In genomic region chr6:159973406-159973805, GRCh38 we compare ENCODE assay signal across 13 cellular contexts. TPM values are rescaled to one million over a fixed set of nuclear protein-coding genes. Genes with fewer than 3 reads are reported as not detected.
A peak's percentile ranks its signal among the peaks of the same experiment; 100 is the strongest.
DNase-seq lines count a peak whose midpoint lies in the region; ATAC-seq and TF ChIP-seq lines count a peak whose summit lies in the region.
"Had no signal": no experiment of that assay in that cellular context is flagged by ENCODE, and none has a peak within 500 bp of the region (broad histone marks: within the 10 kb centered on the region; RNA-seq: fewer than 3 reads in every experiment).

No MANE protein-coding gene starts in this region.

- H4K5ac ChIP-seq in H9 (ENCODE audit: insufficient read length, low read depth, low read length): no peak overlapping the region

- no peaks in the 10 kb centered on the region for H3K79me1 ChIP-seq in H9 (ENCODE audit: insufficient read depth, low read depth, low read length, poor library complexity, severe bottlenecking)

- peak overlapping the region; percentile 64 for H3K27ac Mint-ChIP-seq in activated T-cell treated with anti-CD3 and anti-CD28 coated beads, Interleukin-2, amount 50 U/mL, for 72 hours
- H3K27ac Mint-ChIP-seq in effector memory CD8-positive, alpha-beta T cell: peak overlapping the region; percentile 76 to 84
- H3K27ac Mint-ChIP-seq in H9: no peak overlapping the region
- H3K27ac Mint-ChIP-seq: activated B cell treated with CpG ODN at 0.5 μM for 24 hours had no signal

- H2BK12ac ChIP-seq in H9 (ENCODE audit: insufficient read length, low read depth, low read length): no peak overlapping the region

- POLR2A ChIA-PET in PC-3 (lab: Charles Lee; ENCODE audit: unreplicated experiment): no interaction called here

- H3K9me3 Mint-ChIP-seq in activated T-cell treated with anti-CD3 and anti-CD28 coated beads, Interleukin-2, amount 50 U/mL, for 72 hours: no peaks in the 10 kb centered on the region
- H3K9me3 Mint-ChIP-seq in effector memory CD8-positive, alpha-beta T cell: no peaks in the 10 kb centered on the region
- H3K9me3 Mint-ChIP-seq in H9: no peaks in the 10 kb centered on the region
- H3K9me3 Mint-ChIP-seq: activated B cell treated with CpG ODN at 0.5 μM for 24 hours had no signal

- no peak for TF ChIP-seq CTCF in PC-3 (conservative IDR thresholded peaks at IDR 0.05; ENCODE audit: low read depth, low read length)
- no peak for TF ChIP-seq CTCF in spleen (IDR thresholded peaks at IDR 0.05 in 8 of 11, conservative IDR thresholded peaks at IDR 0.05 in 3 of 11)
- no peak for TF ChIP-seq CTCF in H9 (conservative IDR thresholded peaks at IDR 0.05)

- H3K36me3 Mint-ChIP-seq in activated T-cell treated with anti-CD3 and anti-CD28 coated beads, Interleukin-2, amount 50 U/mL, for 72 hours (ENCODE audit: insufficient read depth in 2 of 2): peaks cover 0 to 2% of the 10 kb centered on the region in 2 donors
- peaks cover 17% of the 10 kb centered on the region for H3K36me3 Mint-ChIP-seq in effector memory CD8-positive, alpha-beta T cell (ENCODE audit: insufficient read depth)
- no peaks in the 10 kb centered on the region; a peak in 2 of 7 replicates for H3K36me3 Mint-ChIP-seq in H9 (ENCODE audit: insufficient read depth in 1 of 3, low read depth in 3 of 3)

- intact Hi-C loops in PC-3 (cut with micrococcal nuclease): loop anchor here (5.0 kb wide), 1 partner anchor 69 kb away; no protein-coding TSS in a partner anchor
- intact Hi-C loops in spleen (cut with DNase I; ENCODE audit: low total_unique reads): loop anchor here (10.0 kb wide), 1 partner anchor 51 kb away; no protein-coding TSS in a partner anchor

- no peak overlapping the region for H2BK5ac ChIP-seq in H9 (ENCODE audit: insufficient read length, low read length)

- H2BK15ac ChIP-seq in H9 (ENCODE audit: low read depth, low read length): no peak overlapping the region

- no peaks in the 10 kb centered on the region for H3K9me3 ChIP-seq in PC-3 (ENCODE audit: low read length)
- no peaks in the 10 kb centered on the region for H3K9me3 ChIP-seq in spleen
- H3K9me3 ChIP-seq in H9 (ENCODE audit: control insufficient read depth, low read depth, low read length): no peaks in the 10 kb centered on the region
- no peaks in the 10 kb centered on the region for H3K9me3 ChIP-seq in GM23248 (ENCODE audit: low read depth)
- H3K9me3 ChIP-seq: tibial artery had no signal

- WGBS in spleen, 5 donors: 42 to 71% (median 62%) methylated on average over 2 of the region's 2 CpGs
- no CpG with 5 or more reads among the region's 2 CpGs for WGBS in H9 (ENCODE audit: extremely low coverage, insufficient read length, low lambda C conversion rate)
- WGBS in GM23248 (ENCODE audit: low coverage in 1 of 2, low lambda C conversion rate in 2 of 2, missing lambda C conversion rate in 2 of 2), 2 experiments: 3 to 6% methylated on average over 2 of the region's 2 CpGs

- H3F3A ChIP-seq in PC-3 (ENCODE audit: low read length, unreplicated experiment): no peaks in the 10 kb centered on the region
- H3F3A ChIP-seq in GM23248 (ENCODE audit: insufficient read depth): peaks cover 23% of the 10 kb centered on the region

- H3K4me3 Mint-ChIP-seq in activated T-cell treated with anti-CD3 and anti-CD28 coated beads, Interleukin-2, amount 50 U/mL, for 72 hours: peak overlapping the region; percentile 53 to 79
- H3K4me3 Mint-ChIP-seq in effector memory CD8-positive, alpha-beta T cell: peak overlapping the region; percentile 21 to 47
- no peak overlapping the region for H3K4me3 Mint-ChIP-seq in H9
- H3K4me3 Mint-ChIP-seq: activated B cell treated with CpG ODN at 0.5 μM for 24 hours had no signal

- H3K27ac ChIP-seq in PC-3 (ENCODE audit: low read length) (peak overlapping the region; percentile 12; the same call in 1 of the 2 replicates), spleen (peak overlapping the region in 7 of 8 donors; percentile 13 to 72 (median 53)), H9 (ENCODE audit: insufficient read length, low read depth, low read length) (no peak overlapping the region), GM23248 (no peak overlapping the region)
- H3K27ac ChIP-seq: tibial artery had no signal

- no peak overlapping the region for H2BK120ac ChIP-seq in H9 (ENCODE audit: low read depth, low read length, poor library complexity, severe bottlenecking)

- no peak overlapping the region for H4K91ac ChIP-seq in H9 (ENCODE audit: insufficient read length, low read depth, low read length)

- H3K9me2 ChIP-seq in PC-3 (replicated peaks; ENCODE audit: low read length): no peaks in the 10 kb centered on the region
- no peaks in the 10 kb centered on the region for H3K9me2 ChIP-seq in GM23248 (ENCODE audit: insufficient read depth)

- in situ Hi-C loops in GM23248 (cut with MboI): no loop called here

- CTCF ChIA-PET in PC-3 (lab: Charles Lee): no interaction called here

- no peaks in the 10 kb centered on the region for H3K27me3 Mint-ChIP-seq in activated T-cell treated with anti-CD3 and anti-CD28 coated beads, Interleukin-2, amount 50 U/mL, for 72 hours (ENCODE audit: low read depth)
- H3K27me3 Mint-ChIP-seq in effector memory CD8-positive, alpha-beta T cell: no peaks in the 10 kb centered on the region
- H3K27me3 Mint-ChIP-seq in H9 (ENCODE audit: low read depth): peaks cover 1% of the 10 kb centered on the region
- H3K27me3 Mint-ChIP-seq: activated B cell treated with CpG ODN at 0.5 μM for 24 hours had no signal

- peaks cover 11% of the 10 kb centered on the region; the same call in 1 of the 2 replicates for H4K20me1 ChIP-seq in PC-3 (ENCODE audit: low read length)
- no peaks in the 10 kb centered on the region for H4K20me1 ChIP-seq in H9 (ENCODE audit: control insufficient read depth, insufficient read depth, insufficient read length)
- H4K20me1 ChIP-seq in GM23248 (ENCODE audit: insufficient read depth): peaks cover 13% of the 10 kb centered on the region; the same call in 1 of the 2 replicates

- H3K23me2 ChIP-seq in H9 (ENCODE audit: insufficient read length, low read depth, low read length, poor library complexity, severe bottlenecking): peaks cover 2% of the 10 kb centered on the region

- H3K27me3 ChIP-seq in PC-3 (ENCODE audit: low read length) (no peaks in the 10 kb centered on the region), spleen (replicated peaks in 1 of 7) (no peaks in the 10 kb centered on the region), H9 (ENCODE audit: insufficient read depth, low read length) (no peaks in the 10 kb centered on the region), GM23248 (replicated peaks; ENCODE audit: insufficient read depth) (no peaks in the 10 kb centered on the region)
- H3K27me3 ChIP-seq: dorsolateral prefrontal cortex, tibial artery had no signal

- BruUV-seq in PC-3 (replicated peaks; lab: Mats Ljungman, UMichigan): no TSS peak

- H3K14ac ChIP-seq in H9 (ENCODE audit: insufficient read depth, low read length): no peak overlapping the region

- no peak for TF ChIP-seq POLR2A in spleen (IDR thresholded peaks at IDR 0.05)

- H3K4me2 ChIP-seq in PC-3 (ENCODE audit: low read length) (peak overlapping the region; percentile 6; the same call in 1 of the 2 replicates), H9 (ENCODE audit: insufficient read depth, insufficient read length, low read length) (no peak overlapping the region), GM23248 (ENCODE audit: unreplicated experiment) (no peak overlapping the region)

- H2AFZ ChIP-seq in PC-3 (ENCODE audit: low read length) (no peak overlapping the region), H9 (ENCODE audit: low read length) (no peak overlapping the region), GM23248 (no peak overlapping the region)

- no peak overlapping the region for H3K9ac ChIP-seq in PC-3 (ENCODE audit: low read length)
- H3K9ac ChIP-seq in H9 (ENCODE audit: extremely low read depth, insufficient read length, low read length): no peak overlapping the region
- no peak overlapping the region for H3K9ac ChIP-seq in GM23248

- H3K23ac ChIP-seq in H9 (ENCODE audit: insufficient read length, low read depth, low read length): no peak overlapping the region

- no peak overlapping the region for H2AK5ac ChIP-seq in H9 (ENCODE audit: insufficient read length, low read length)

- no peak overlapping the region for H3K18ac ChIP-seq in H9 (ENCODE audit: insufficient read length, low read depth, low read length)

- DNase-seq in activated T-cell treated with anti-CD3 and anti-CD28 coated beads, Interleukin-2, amount 50 U/mL, for 72 hours: no peak
- no peak for DNase-seq in activated T-cell treated with anti-CD3 and anti-CD28 coated beads, Interleukin-2, amount 50 U/mL, for 1 hour
- DNase-seq in PC-3: no peak
- no peak for DNase-seq in effector memory CD8-positive, alpha-beta T cell
- no peak for DNase-seq in spleen
- no peak for DNase-seq in SW 1271 (lab: John Stamatoyannopoulos, UW)
- no peak for DNase-seq in H9
- no peak for DNase-seq in GM23248
- DNase-seq: activated B cell treated with CpG ODN at 0.5 μM for 24 hours, dorsolateral prefrontal cortex, glutamatergic neuron, KG1, tibial artery had no signal

- H3K4ac ChIP-seq in H9 (ENCODE audit: low read depth, low read length): no peak overlapping the region

- H4K8ac ChIP-seq in H9 (replicated peaks; ENCODE audit: insufficient read length, low read depth, low read length): no peak overlapping the region

- ATAC-seq in activated T-cell treated with anti-CD3 and anti-CD28 coated beads, Interleukin-2, amount 50 U/mL, for 72 hours (replicated peaks in 1 of 2): no peak
- ATAC-seq in PC-3: no peak
- no peak for ATAC-seq in effector memory CD8-positive, alpha-beta T cell (replicated peaks)

- H3K4me3 ChIP-seq in PC-3 (ENCODE audit: low read length) (no peak overlapping the region), spleen (no peak overlapping the region), GM23248 (no peak overlapping the region)
- H3K4me3 ChIP-seq: dorsolateral prefrontal cortex, tibial artery had no signal

- H3K36me3 ChIP-seq in PC-3 (ENCODE audit: low read depth, low read length): no peaks in the 10 kb centered on the region
- no peaks in the 10 kb centered on the region for H3K36me3 ChIP-seq in spleen
- no peaks in the 10 kb centered on the region for H3K36me3 ChIP-seq in GM23248 (ENCODE audit: low read depth)
- H3K36me3 ChIP-seq: tibial artery had no signal

- peaks cover 91% of the 10 kb centered on the region for H3K79me2 ChIP-seq in PC-3 (ENCODE audit: low read length)
- H3K79me2 ChIP-seq in H9 (ENCODE audit: insufficient read depth, low read length): peaks cover 50% of the 10 kb centered on the region; the same call in 1 of the 2 replicates
- H3K79me2 ChIP-seq in GM23248 (ENCODE audit: insufficient read depth): peaks cover 79% of the 10 kb centered on the region

- H3T11ph ChIP-seq in H9 (ENCODE audit: low read length): no peak overlapping the region

- peaks cover 47% of the 10 kb centered on the region for H3K4me1 ChIP-seq in PC-3 (ENCODE audit: insufficient read depth, low read length)
- peaks cover 49 to 91% (median 84%) of the 10 kb centered on the region in 6 donors for H3K4me1 ChIP-seq in spleen
- peaks cover 15% of the 10 kb centered on the region; the same call in 1 of the 2 replicates for H3K4me1 ChIP-seq in H9 (ENCODE audit: insufficient read depth, low read length)
- peaks cover 19% of the 10 kb centered on the region for H3K4me1 ChIP-seq in GM23248 (ENCODE audit: insufficient read depth)

- H2BK20ac ChIP-seq in H9 (ENCODE audit: low read depth, low read length, poor library complexity, severe bottlenecking): no peak overlapping the region

- H3K56ac ChIP-seq in H9 (ENCODE audit: insufficient read length, low read depth, low read length): no peak overlapping the region

- H3K4me1 Mint-ChIP-seq in activated T-cell treated with anti-CD3 and anti-CD28 coated beads, Interleukin-2, amount 50 U/mL, for 72 hours (ENCODE audit: low read depth): peaks cover 83% of the 10 kb centered on the region
- H3K4me1 Mint-ChIP-seq in effector memory CD8-positive, alpha-beta T cell (ENCODE audit: low read depth in 2 of 2): peaks cover 62 to 76% of the 10 kb centered on the region in 2 donors
- peaks cover 67 to 73% of the 10 kb centered on the region in 2 experiments for H3K4me1 Mint-ChIP-seq in H9

RNA-seq across cellular contexts. Expression of gene IGF2R, which starts 4.5 kb away (rescaled TPM):
- 10 to 100 TPM; 68.9 to 83.6 TPM for total RNA-seq in activated T-cell treated with anti-CD3 and anti-CD28 coated beads, Interleukin-2, amount 50 U/mL, for 72 hours
- total RNA-seq in PC-3 (2014; rRNA removed) (31.5 and 37.2 TPM in 2 replicates), spleen (100 to 1,000 TPM; 110 to 193 (median 164) TPM), H9 (2021) (62.9 and 66.7 TPM in 2 replicates)
- polyA plus RNA-seq in spleen (10 to 100 TPM in 1 of 3 donors, 1 to 10 TPM in 2; 6.9 to 13.2 (median 7.4) TPM), GM23248 (2016; fragmentation: Nextera tagmentation; extraction: Ambion mirVana) (8.1 and 8.8 TPM in 2 replicates)
- total RNA-seq in GM23248 (2014; rRNA removed; shearing (Covaris generic)): 30.9 TPM in 2 replicates

Comparison
In these comparisons a context has a peak if more than half of its experiments do, and no peak if none do; other contexts are left out.
1. H3K27ac Mint-ChIP-seq: peak in activated T-cell treated with anti-CD3 and anti-CD28 coated beads, Interleukin-2, amount 50 U/mL, for 72 hours (single experiment) and effector memory CD8-positive, alpha-beta T cell (2 of 2); none in H9 (0 of 3).
2. H3K4me3 Mint-ChIP-seq: peak in activated T-cell treated with anti-CD3 and anti-CD28 coated beads, Interleukin-2, amount 50 U/mL, for 72 hours (2 of 2) and effector memory CD8-positive, alpha-beta T cell (2 of 2); none in H9 (0 of 2).
3. H3K27ac ChIP-seq: peak in PC-3 (single experiment) and spleen (7 of 8); none in H9 (single experiment) and GM23248 (single experiment).